6 cellular contexts compared by ENCODE assay signal in genomic region chr7:119950390-119951041, GRCh38.
DNase-seq lines count a peak whose midpoint lies in the region; ATAC-seq, FAIRE-seq and TF ChIP-seq lines count a peak whose summit lies in the region.
"Not testable (repeated sequence)": the region's sequence is repeated elsewhere in the genome, so short reads cannot be mapped to it uniquely, and the experiment has no call there.

No MANE protein-coding gene starts in this region.

- not testable (repeated sequence) for H4K20me1 ChIP-seq in GM23338 (replicated peaks; ENCODE audit: insufficient read depth); K562 (replicated peaks; ENCODE audit: control insufficient read depth, insufficient read depth, low read length)

- TF ChIP-seq CTCF in GM23338 (conservative IDR thresholded peaks at IDR 0.05; ENCODE audit: low read depth in 2 of 2); K562 (IDR thresholded peaks at IDR 0.05 in 2 of 3, conservative IDR thresholded peaks at IDR 0.05 in 1 of 3; ENCODE audit: insufficient read depth in 2 of 3, low read depth in 1 of 3, low read length in 3 of 3); neural crest cell (conservative IDR thresholded peaks at IDR 0.05); testis (IDR thresholded peaks at IDR 0.05): not testable (repeated sequence)

- H2AFZ ChIP-seq in GM23338 (0 out of 2 replicates have a peak overlapping the region, but pooled peaks have one; percentile 40), K562 (ENCODE audit: low read depth, low read length) (peak overlapping the region; percentile 70)

- CTCF ChIA-PET in CD8-positive, alpha-beta memory T cell (lab: Charles Lee); K562 (lab: Yijun Ruan, JAX; ENCODE audit: low intra/inter-chr PET ratio): not testable (repeated sequence)

- not testable (repeated sequence) for H3K27ac Mint-ChIP-seq in CD8-positive, alpha-beta memory T cell
- H3K27ac Mint-ChIP-seq in GM23338 = peak overlapping the region; percentile 51; the same call in 1 of the 2 replicates
- peak overlapping the region; percentile 90 for H3K27ac Mint-ChIP-seq in neural crest cell (ENCODE audit: unreplicated experiment)

- not testable (repeated sequence) for H3K4me1 Mint-ChIP-seq in CD8-positive, alpha-beta memory T cell; GM23338; neural crest cell

- H3K79me2 ChIP-seq in GM23338 (replicated peaks; ENCODE audit: insufficient read depth) = not testable (repeated sequence)
- H3K79me2 ChIP-seq in K562 (ENCODE audit: control insufficient read depth, insufficient read depth, low read length) = peaks cover 45% of the 10 kb centered on the region

- TF ChIP-seq EP300 in K562 (IDR thresholded peaks at IDR 0.05; ENCODE audit: low read length) = not testable (repeated sequence)

- peaks cover 0 to 16% (median 1%) of the 10 kb centered on the region in 5 donors for H3K9me3 Mint-ChIP-seq in CD8-positive, alpha-beta memory T cell
- not testable (repeated sequence) for H3K9me3 Mint-ChIP-seq in GM23338, neural crest cell

- H3K9ac ChIP-seq in K562 (ENCODE audit: insufficient read depth in 1 of 2, low read depth in 2 of 2, low read length in 2 of 2) = peak overlapping the region; percentile 69 to 83

- H3F3A ChIP-seq in GM23338 (replicated peaks; ENCODE audit: low read depth) = not testable (repeated sequence)

- not testable (repeated sequence) for H3K36me3 ChIP-seq in CD8-positive, alpha-beta memory T cell (ENCODE audit: insufficient read depth, low read length); GM23338 (ENCODE audit: insufficient read depth); K562 (ENCODE audit: control insufficient read depth, insufficient read depth, low read length); testis (ENCODE audit: low read depth, missing control alignments)

- TSS peak; percentile 87 for BruUV-seq in K562 (replicated peaks; lab: Mats Ljungman, UMichigan)

- H3K4me3 ChIP-seq in CD8-positive, alpha-beta memory T cell (ENCODE audit: low read length); GM23338: not testable (repeated sequence)
- H3K4me3 ChIP-seq in K562 (peak overlapping the region; percentile 40), testis (peak overlapping the region; percentile 26 to 39)

- not testable (repeated sequence) for H3K9me1 ChIP-seq in K562 (ENCODE audit: control insufficient read depth, insufficient read depth, low read length)

- ATAC-seq in GM23338 = not testable (repeated sequence)
- ATAC-seq in K562 = peak; percentile 1; the same call in 1 of the 3 replicates

- POLR2A ChIA-PET in CD8-positive, alpha-beta memory T cell (lab: Charles Lee) = not testable (repeated sequence)
- POLR2A ChIA-PET in K562 (lab: Yijun Ruan, JAX) = interaction anchor here (1.1 to 1.7 kb wide), 2 partner anchors 9 to 15 kb away, joined by 3 to 7 read pairs; no protein-coding TSS in a partner anchor

- WGBS in K562 (ENCODE audit: insufficient coverage, low coverage, missing lambda C conversion rate) = 12% methylated on average over 29 of the region's 30 CpGs
- 69 to 80% methylated on average over 24 to 30 of the region's 30 CpGs for WGBS in testis, 2 donors

- H3K9me3 ChIP-seq in CD8-positive, alpha-beta memory T cell (ENCODE audit: low read length); K562 (replicated peaks; ENCODE audit: control insufficient read depth, insufficient read depth, low read depth, low read length); testis: not testable (repeated sequence)

- not testable (repeated sequence) for H3K4me2 ChIP-seq in GM23338
- peak overlapping the region; percentile 77 for H3K4me2 ChIP-seq in K562 (ENCODE audit: insufficient read depth, low read length)

- not testable (repeated sequence) for H3K4me1 ChIP-seq in CD8-positive, alpha-beta memory T cell (ENCODE audit: insufficient read depth, low read length); GM23338 (ENCODE audit: insufficient read depth); K562 (replicated peaks in 1 of 2; ENCODE audit: control insufficient read depth in 2 of 2, insufficient read depth in 2 of 2, low read length in 2 of 2); testis

- TF ChIP-seq POLR2A in K562 (conservative IDR thresholded peaks at IDR 0.05) = peak; percentile 96
- not testable (repeated sequence) for TF ChIP-seq POLR2A in testis (IDR thresholded peaks at IDR 0.05)

- intact Hi-C loops in K562 (cut with micrococcal nuclease); testis (cut with DNase I; ENCODE audit: low total_unique reads): not testable (repeated sequence)

- not testable (repeated sequence) for H3K4me3 Mint-ChIP-seq in CD8-positive, alpha-beta memory T cell; GM23338; neural crest cell

- not testable (repeated sequence) for FAIRE-seq in K562 (lab: Jason Lieb, UNC)

- H3K27ac ChIP-seq in CD8-positive, alpha-beta memory T cell (ENCODE audit: low read depth, low read length) = peak overlapping the region; percentile 28
- H3K27ac ChIP-seq in GM23338 (ENCODE audit: low read depth); testis: not testable (repeated sequence)
- peak overlapping the region; percentile 53 for H3K27ac ChIP-seq in K562 (ENCODE audit: extremely low read depth, low read depth, low read length)

- DNase-seq in CD8-positive, alpha-beta memory T cell; GM23338 (ENCODE audit: low spot score); neural crest cell (ENCODE audit: low read depth, low spot score): not testable (repeated sequence)
- DNase-seq in NCI-H2227 (lab: John Stamatoyannopoulos, UW; ENCODE audit: unreplicated experiment) = peak; percentile 18
- peak in 1 of 4 experiments; percentile 77 for DNase-seq in K562 (ENCODE audit: extremely low read depth in 1 of 4, low spot score in 3 of 4)
- DNase-seq in testis = peak; percentile 35

- H3K27me3 ChIP-seq in CD8-positive, alpha-beta memory T cell (ENCODE audit: insufficient read depth, low read length, poor library complexity, severe bottlenecking); GM23338 (ENCODE audit: insufficient read depth); K562 (ENCODE audit: control insufficient read depth in 2 of 2, insufficient read depth in 2 of 2, low read length in 2 of 2); testis: not testable (repeated sequence)

- H3K9me2 ChIP-seq in GM23338 (ENCODE audit: insufficient read depth) = not testable (repeated sequence)

- H3K27me3 Mint-ChIP-seq in CD8-positive, alpha-beta memory T cell; GM23338 (ENCODE audit: insufficient read depth, low read depth, poor library complexity); neural crest cell (ENCODE audit: low read depth): not testable (repeated sequence)

- TF ChIP-seq RAD21 in K562 (CRISPR knock-in tag; conservative IDR thresholded peaks at IDR 0.05 in 1 of 2, IDR thresholded peaks at IDR 0.05 in 1 of 2) = not testable (repeated sequence)

- H3K36me3 Mint-ChIP-seq in CD8-positive, alpha-beta memory T cell; GM23338 (ENCODE audit: low read depth); neural crest cell (ENCODE audit: low read depth): not testable (repeated sequence)

- in situ Hi-C loops in K562 (cut with MboI) = not testable (repeated sequence)

TF ChIP-seq in K562, 482 proteins besides CTCF, POLR2A, EP300 and RAD21 (continues in another document):
- TF ChIP-seq POLR2B (IDR thresholded peaks at IDR 0.05; ENCODE audit: low read depth, partially characterized antibody) (peak; percentile 87), FOXK2 (conservative IDR thresholded peaks at IDR 0.05 in 1 of 2, IDR thresholded peaks at IDR 0.05 in 1 of 2; ENCODE audit: low read depth in 2 of 2) (peak in 1 of 2 experiments; percentile 19; a peak in 1 of 4 replicates), SOX6 (IDR thresholded peaks at IDR 0.05) (0 out of 2 replicates have a peak, but pooled peaks have one; percentile 42), FOXM1 (IDR thresholded peaks at IDR 0.05; ENCODE audit: low read depth) (peak; percentile 56; the same call in 1 of the 2 replicates), PKNOX1 (IDR thresholded peaks at IDR 0.05) (peak; percentile 48; the same call in 1 of the 2 replicates), SP1 (CRISPR knock-in tag; IDR thresholded peaks at IDR 0.05) (0 out of 2 replicates have a peak, but pooled peaks have one; percentile 30), PML (IDR thresholded peaks at IDR 0.05; ENCODE audit: low read length) (peak; percentile 47; the same call in 1 of the 2 replicates)
- TF ChIP-seq, protein P1, sequence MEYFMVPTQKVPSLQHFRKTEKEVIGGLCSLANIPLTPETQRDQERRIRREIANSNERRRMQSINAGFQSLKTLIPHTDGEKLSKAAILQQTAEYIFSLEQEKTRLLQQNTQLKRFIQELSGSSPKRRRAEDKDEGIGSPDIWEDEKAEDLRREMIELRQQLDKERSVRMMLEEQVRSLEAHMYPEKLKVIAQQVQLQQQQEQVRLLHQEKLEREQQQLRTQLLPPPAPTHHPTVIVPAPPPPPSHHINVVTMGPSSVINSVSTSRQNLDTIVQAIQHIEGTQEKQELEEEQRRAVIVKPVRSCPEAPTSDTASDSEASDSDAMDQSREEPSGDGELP (CRISPR knock-in tag; IDR thresholded peaks at IDR 0.05; ENCODE audit: borderline replicate concordance) = 0 out of 2 replicates have a peak, but pooled peaks have one; percentile 26
- not testable (repeated sequence) for TF ChIP-seq FOXM1 (CRISPR knock-in tag; IDR thresholded peaks at IDR 0.05; ENCODE audit: low read depth)
